1 cellular context compared by ENCODE assay signal in genomic region chr16:28585674-28586073, GRCh38.
TF ChIP-seq lines count a peak whose summit lies in the region.

No MANE protein-coding gene starts in this region.

TF ChIP-seq in K562, 482 proteins besides CTCF, POLR2A, EP300 and RAD21:
- TF ChIP-seq NFYB (IDR thresholded peaks at IDR 0.05; ENCODE audit: extremely low read depth, insufficient read length) (no peak), HBP1 (CRISPR knock-in tag; IDR thresholded peaks at IDR 0.05) (no peak), NFIC (IDR thresholded peaks at IDR 0.05) (peak; percentile 58)
